In genomic region chr18:79883461-79884295, GRCh38 we compare ENCODE assay signal across 10 cellular contexts.
"Had no signal": no experiment of that assay in that cellular context is flagged by ENCODE, and none has a peak within 500 bp of the region (broad histone marks: within the 10 kb centered on the region; RNA-seq: fewer than 3 reads in every experiment).

No MANE protein-coding gene starts in this region.

- H3K27me3 ChIP-seq: foreskin keratinocyte, pancreas had no signal

- H3K4me3 ChIP-seq: breast epithelium, pancreas, skin epidermis had no signal

- H3K4me3 Mint-ChIP-seq: activated CD8-positive, alpha-beta T cell treated with anti-CD3 and anti-CD28 coated beads, Interleukin-2, amount 10 ng/mL, durations not matched to agents 7 days and 5 days; nephron; stimulated activated effector memory CD8-positive, alpha-beta T cell treated with anti-CD3 and anti-CD28 coated beads, Interleukin-12 subunit alpha, Interleukin-12 subunit beta, amount 100 ng/mL, for 72 hours had no signal

- H3K4me1 ChIP-seq: breast epithelium, foreskin keratinocyte, pancreas had no signal

- H3K9me3 Mint-ChIP-seq: stimulated activated effector memory CD8-positive, alpha-beta T cell treated with anti-CD3 and anti-CD28 coated beads, Interleukin-12 subunit alpha, Interleukin-12 subunit beta, amount 100 ng/mL, for 72 hours had no signal

- H3K27ac ChIP-seq: breast epithelium, foreskin keratinocyte, pancreas, skin epidermis had no signal

- H3K27ac Mint-ChIP-seq: activated CD8-positive, alpha-beta T cell treated with anti-CD3 and anti-CD28 coated beads, Interleukin-2, amount 10 ng/mL, durations not matched to agents 7 days and 5 days; nephron; stimulated activated effector memory CD8-positive, alpha-beta T cell treated with anti-CD3 and anti-CD28 coated beads, Interleukin-12 subunit alpha, Interleukin-12 subunit beta, amount 100 ng/mL, for 72 hours had no signal

- H3K36me3 Mint-ChIP-seq: stimulated activated effector memory CD8-positive, alpha-beta T cell treated with anti-CD3 and anti-CD28 coated beads, Interleukin-12 subunit alpha, Interleukin-12 subunit beta, amount 100 ng/mL, for 72 hours had no signal

- H3K36me3 ChIP-seq: breast epithelium, pancreas had no signal

- DNase-seq: activated CD4-positive, alpha-beta T cell treated with anti-CD3 and anti-CD28 coated beads for 1 hour; activated CD8-positive, alpha-beta T cell treated with anti-CD3 and anti-CD28 coated beads, Interleukin-2, amount 10 ng/mL, durations not matched to agents 7 days and 5 days; activated gamma-delta T cell treated with Interleukin-2 at 50 U/mL for 16 hours; foreskin keratinocyte; SW 1271 had no signal

- H3K9me3 ChIP-seq: pancreas had no signal

- H3K4me1 Mint-ChIP-seq: nephron; stimulated activated effector memory CD8-positive, alpha-beta T cell treated with anti-CD3 and anti-CD28 coated beads, Interleukin-12 subunit alpha, Interleukin-12 subunit beta, amount 100 ng/mL, for 72 hours had no signal
